Comparison of ENCODE assay signal across 1 cellular context in genomic region chr1:183093821-183094287, GRCh38.
TF ChIP-seq lines count a peak whose summit lies in the region.

No MANE protein-coding gene starts in this region.

TF ChIP-seq in GM23338, 12 proteins besides CTCF, POLR2A, EP300 and RAD21 (continued from another document):
- TF ChIP-seq ZNF462 (CRISPR knock-in tag; IDR thresholded peaks at IDR 0.05) (no peak), STAT1 (IDR thresholded peaks at IDR 0.05; ENCODE audit: unreplicated experiment) (no peak), JUNB (IDR thresholded peaks at IDR 0.05; ENCODE audit: unreplicated experiment) (no peak), ZNF114 (CRISPR knock-in tag; IDR thresholded peaks at IDR 0.05) (no peak), POLR2AphosphoS5 (IDR thresholded peaks at IDR 0.05; ENCODE audit: low read depth) (no peak), REST (IDR thresholded peaks at IDR 0.05; ENCODE audit: unreplicated experiment) (no peak), ETS1 (IDR thresholded peaks at IDR 0.05) (no peak)
TF ChIP-seq in GM23338: peak in this region for 0.
